16 cellular contexts compared by ENCODE assay signal in the genomic region with DNA sequence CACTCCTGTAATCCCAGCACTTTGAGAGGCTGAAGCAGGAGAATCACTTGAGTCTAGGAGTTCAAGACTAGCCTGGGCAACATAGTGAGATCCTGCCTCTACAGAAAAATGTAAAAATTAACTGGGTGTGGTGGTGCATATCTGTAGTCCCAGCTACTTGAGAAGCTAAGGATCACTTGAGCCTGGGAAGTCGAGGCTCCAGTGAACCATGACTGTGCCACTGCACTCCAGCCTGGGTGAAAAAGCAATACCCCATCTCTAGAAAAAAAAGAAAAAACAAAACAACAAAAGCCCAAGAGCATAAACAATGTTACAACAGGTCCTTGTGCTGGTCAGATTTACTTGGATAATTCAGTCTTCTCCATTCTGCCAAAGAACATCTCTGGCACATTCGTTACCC.
"Had no signal": no experiment of that assay in that cellular context is flagged by ENCODE, and none has a peak within 500 bp of the region (broad histone marks: within the 10 kb centered on the region; RNA-seq: fewer than 3 reads in every experiment).

No MANE protein-coding gene starts in this region.

- ATAC-seq: activated CD4-positive, CD25-positive, alpha-beta regulatory T cell treated with anti-CD3 and anti-CD28 coated beads, Interleukin-2, amount 50 U/mL, for 24 hours; esophagus mucosa; left lung; naive thymus-derived CD8-positive, alpha-beta T cell; upper lobe of right lung had no signal

- H3K36me3 Mint-ChIP-seq: naive thymus-derived CD8-positive, alpha-beta T cell had no signal

- H3K27ac ChIP-seq: ascending aorta had no signal

- H3K36me3 ChIP-seq: ascending aorta, left lung, upper lobe of right lung had no signal

- H3K9me3 Mint-ChIP-seq: naive thymus-derived CD8-positive, alpha-beta T cell had no signal

- H3K9me3 ChIP-seq: ascending aorta, left lung, right atrium auricular region, upper lobe of right lung had no signal

- H3K27me3 ChIP-seq: ascending aorta, left lung, right atrium auricular region, upper lobe of right lung had no signal

- H3K27ac Mint-ChIP-seq: progenitor cell of endocrine pancreas had no signal

- H3K4me3 ChIP-seq: ascending aorta, left lung, right atrium auricular region, upper lobe of right lung had no signal

- DNase-seq: activated naive CD4-positive, alpha-beta T cell; islet precursor cell; left lung; mesenchymal stem cell; naive thymus-derived CD8-positive, alpha-beta T cell; nucleus accumbens; stimulated activated CD4-positive, alpha-beta T cell treated with anti-CD3 and anti-CD28 coated beads, Interleukin-15, amount 100 ng/mL, for 24 hours; stimulated activated CD4-positive, alpha-beta T cell treated with anti-CD3 and anti-CD28 coated beads, Interleukin-4, amount 100 ng/mL, for 1 hour; stimulated activated naive CD4-positive, alpha-beta T cell; T-helper 9 cell; upper lobe of right lung had no signal

- H3K4me1 ChIP-seq: ascending aorta had no signal
